In the genomic region with DNA sequence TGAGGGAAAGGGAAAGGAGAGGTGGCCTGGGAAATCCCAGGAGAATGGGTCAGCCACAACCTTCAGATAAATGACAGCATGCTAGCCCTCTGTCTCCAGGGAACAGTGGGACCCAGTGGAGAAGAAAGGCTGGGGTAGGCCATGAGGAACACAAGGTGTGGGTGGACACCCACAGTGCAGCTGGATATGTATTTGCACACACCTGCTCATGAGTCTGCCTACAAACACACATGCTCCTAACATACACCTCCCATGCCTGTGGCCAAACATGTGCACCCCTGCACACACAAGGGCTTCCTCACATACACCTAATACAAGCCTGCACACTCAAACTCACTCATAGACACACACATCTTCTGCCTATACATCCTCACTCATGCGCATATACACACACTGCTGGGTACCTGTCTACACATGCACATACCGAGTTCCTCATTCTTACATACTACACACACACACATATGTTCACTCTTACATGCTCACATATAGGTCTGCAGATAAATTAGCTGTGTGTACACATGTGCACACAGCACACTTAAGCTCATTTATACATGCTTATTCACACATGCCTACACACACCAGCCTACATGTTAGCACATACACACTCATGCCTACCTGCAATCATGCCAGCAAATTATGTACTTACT, we compare ENCODE assay signal across 11 cellular contexts. TPM values are rescaled to one million over a fixed set of nuclear protein-coding genes. Genes with fewer than 3 reads are reported as not detected.
DNase-seq lines count a peak whose midpoint lies in the region; ATAC-seq and TF ChIP-seq lines count a peak whose summit lies in the region.
"Had no signal": no experiment of that assay in that cellular context is flagged by ENCODE, and none has a peak within 500 bp of the region (broad histone marks: within the 10 kb centered on the region; RNA-seq: fewer than 3 reads in every experiment).

No MANE protein-coding gene starts in this region.

- H3K4me3 ChIP-seq in SK-N-SH (ENCODE audit: low read depth in 2 of 2, low read length in 1 of 2) = peak overlapping the region in 1 of 2 experiments; percentile 46; a peak in 1 of 4 replicates
- H3K4me3 ChIP-seq in GM23248 = no peak overlapping the region
- H3K4me3 ChIP-seq in adipocyte (ENCODE audit: low read length) = peak overlapping the region; percentile 6
- no peak overlapping the region for H3K4me3 ChIP-seq in mesendoderm (ENCODE audit: low read length)
- H3K4me3 ChIP-seq: HAP-1, right atrium auricular region had no signal

- no peak overlapping the region for H3K56ac ChIP-seq in mesendoderm (ENCODE audit: low read length)

- no peak overlapping the region for H3K23ac ChIP-seq in mesendoderm (ENCODE audit: low read length)

- peaks cover 10% of the 10 kb centered on the region for H4K20me1 ChIP-seq in SK-N-SH (ENCODE audit: insufficient read depth)
- H4K20me1 ChIP-seq in GM23248 (ENCODE audit: insufficient read depth) = no peaks in the 10 kb centered on the region

- H3K4me1 ChIP-seq in SK-N-SH (ENCODE audit: control insufficient read depth in 1 of 2, insufficient read depth in 2 of 2, low read depth in 1 of 2, low read length in 1 of 2) (peaks cover 0 to 24% of the 10 kb centered on the region in 2 experiments; a peak in 2 of 4 replicates), GM23248 (ENCODE audit: insufficient read depth) (peaks cover 14% of the 10 kb centered on the region), adipocyte (ENCODE audit: control insufficient read depth, insufficient read depth, low read length) (peaks cover 28% of the 10 kb centered on the region), mesendoderm (ENCODE audit: control insufficient read depth, low read depth, low read length) (peaks cover 5% of the 10 kb centered on the region)

- H2BK5ac ChIP-seq in mesendoderm (ENCODE audit: low read length) = no peak overlapping the region

- TF ChIP-seq RAD21 in SK-N-SH (IDR thresholded peaks at IDR 0.05; ENCODE audit: low read length) = no peak

- CTCF ChIA-PET in SK-N-SH (lab: Yijun Ruan, JAX) = interaction anchor here (0.6 to 5.6 kb wide), 44 partner anchors 8 to 524 kb away, joined by 3 to 124 read pairs (median 4); partner anchors contain the start of genes PSMB2 and TFAP2E

- TF ChIP-seq CTCF in SK-N-SH (IDR thresholded peaks at IDR 0.05) = no peak

- no peak overlapping the region for H2BK15ac ChIP-seq in mesendoderm (replicated peaks; ENCODE audit: low read depth)

- no peak overlapping the region for H4K5ac ChIP-seq in mesendoderm (ENCODE audit: low read length)

- no peak for ATAC-seq in SK-N-SH treated with all-trans-retinoic acid at 6 μM for 48 hours

- H3K18ac ChIP-seq in mesendoderm (ENCODE audit: low read length) = no peak overlapping the region

- H3K9me3 ChIP-seq in SK-N-SH (no peaks in the 10 kb centered on the region), GM23248 (ENCODE audit: low read depth) (no peaks in the 10 kb centered on the region), adipocyte (ENCODE audit: control insufficient read depth, low read length) (no peaks in the 10 kb centered on the region)
- H3K9me3 ChIP-seq: HAP-1, right atrium auricular region had no signal

- no peak overlapping the region for H2BK120ac ChIP-seq in mesendoderm (ENCODE audit: low read depth, low read length)

- H3K9ac ChIP-seq in SK-N-SH (no peak overlapping the region), GM23248 (no peak overlapping the region), adipocyte (ENCODE audit: low read length) (peak overlapping the region; percentile 5), mesendoderm (ENCODE audit: low read length) (peak overlapping the region; percentile 23)

- no peak for DNase-seq in SK-N-SH
- no peak for DNase-seq in GM23248
- DNase-seq in adipocyte (ENCODE audit: low read depth) = no peak
- DNase-seq in mesendoderm = no peak
- no peak for DNase-seq in NCI-H1694 (lab: John Stamatoyannopoulos, UW)
- no peak for DNase-seq in NCI-H748 (lab: John Stamatoyannopoulos, UW; ENCODE audit: unreplicated experiment)
- DNase-seq in KBM-7 = no peak
- DNase-seq: SIG-M5 had no signal

- no peak overlapping the region for H4K8ac ChIP-seq in mesendoderm (ENCODE audit: low read depth, low read length)

- H3K79me2 ChIP-seq in SK-N-SH (ENCODE audit: insufficient read depth) (peaks cover 43% of the 10 kb centered on the region; the same call in 1 of the 2 replicates), GM23248 (ENCODE audit: insufficient read depth) (peaks cover 60% of the 10 kb centered on the region), mesendoderm (ENCODE audit: control insufficient read depth, insufficient read depth, low read length) (peaks cover 2% of the 10 kb centered on the region)

- H3K9me2 ChIP-seq in SK-N-SH = no peaks in the 10 kb centered on the region
- no peaks in the 10 kb centered on the region for H3K9me2 ChIP-seq in GM23248 (ENCODE audit: insufficient read depth)

- POLR2A ChIA-PET in SK-N-SH (lab: Yijun Ruan, JAX) = interaction anchor here (1.0 to 2.0 kb wide), 4 partner anchors 54 to 146 kb away, joined by 3 to 8 read pairs (median 6); partner anchors contain the start of genes CLSPN and TFAP2E

- H3F3A ChIP-seq in SK-N-SH (replicated peaks; ENCODE audit: insufficient read depth) (peaks cover 16% of the 10 kb centered on the region), GM23248 (ENCODE audit: insufficient read depth) (peaks cover 21% of the 10 kb centered on the region; the same call in 1 of the 2 replicates)

- no peak overlapping the region for H3K4ac ChIP-seq in mesendoderm (ENCODE audit: low read depth, low read length)

- H3K36me3 ChIP-seq in SK-N-SH (replicated peaks in 1 of 2; ENCODE audit: control insufficient read depth in 1 of 2, insufficient read depth in 2 of 2, low read length in 1 of 2) = peaks cover 12 to 13% of the 10 kb centered on the region in 2 experiments
- no peaks in the 10 kb centered on the region; the same call in 1 of the 2 replicates for H3K36me3 ChIP-seq in GM23248 (ENCODE audit: low read depth)
- peaks cover 15% of the 10 kb centered on the region for H3K36me3 ChIP-seq in adipocyte (ENCODE audit: control insufficient read depth, insufficient read depth, low read length, severe bottlenecking)
- peaks cover 6% of the 10 kb centered on the region for H3K36me3 ChIP-seq in mesendoderm (ENCODE audit: control insufficient read depth, insufficient read depth, low read length)

- TF ChIP-seq EP300 in SK-N-SH (IDR thresholded peaks at IDR 0.05; ENCODE audit: borderline replicate concordance in 1 of 2, low read depth in 1 of 2, low read length in 1 of 2) = no peak

- H3K79me1 ChIP-seq in mesendoderm (ENCODE audit: low read length) = peaks cover 15% of the 10 kb centered on the region

- H2AFZ ChIP-seq in SK-N-SH (ENCODE audit: low read depth) (no peak overlapping the region), GM23248 (no peak overlapping the region)

- no peak overlapping the region; a peak in 1 of 4 replicates for H3K27ac ChIP-seq in SK-N-SH (ENCODE audit: low read depth in 2 of 2, low read length in 1 of 2)
- no peak overlapping the region for H3K27ac ChIP-seq in GM23248
- H3K27ac ChIP-seq in mesendoderm (ENCODE audit: low read depth, low read length) = no peak overlapping the region
- H3K27ac ChIP-seq: right atrium auricular region had no signal

- in situ Hi-C loops in GM23248 (cut with MboI) = loop anchor here (10.0 kb wide), 1 partner anchor 260 kb away; no protein-coding TSS in a partner anchor
- in situ Hi-C loops in KBM-7 (cut with MboI; ENCODE audit: low pct_unique_long_range_greater_than_20kb, low sequenced_read_pairs) = loop anchor here (10.0 kb wide), 1 partner anchor 150 kb away; no protein-coding TSS in a partner anchor

- H2AK5ac ChIP-seq in mesendoderm (ENCODE audit: low read length) = no peak overlapping the region

- no peaks in the 10 kb centered on the region for H3K27me3 ChIP-seq in SK-N-SH (ENCODE audit: insufficient read depth)
- H3K27me3 ChIP-seq in GM23248 (replicated peaks; ENCODE audit: insufficient read depth) = no peaks in the 10 kb centered on the region
- no peaks in the 10 kb centered on the region for H3K27me3 ChIP-seq in adipocyte (replicated peaks; ENCODE audit: control insufficient read depth, insufficient read depth, low read length)
- no peaks in the 10 kb centered on the region for H3K27me3 ChIP-seq in mesendoderm (ENCODE audit: insufficient read depth, low read length, poor library complexity)
- H3K27me3 ChIP-seq: right atrium auricular region had no signal

- WGBS in SK-N-SH (ENCODE audit: low lambda C conversion rate) = 76% methylated on average over 2 of the region's 2 CpGs
- 71 to 78% methylated on average over 2 of the region's 2 CpGs for WGBS in GM23248 (ENCODE audit: low coverage in 1 of 2, low lambda C conversion rate in 2 of 2, missing lambda C conversion rate in 2 of 2), 2 experiments
- WGBS in mesendoderm (ENCODE audit: extremely low coverage, insufficient coverage, low lambda C conversion rate) = no CpG with 5 or more reads among the region's 2 CpGs

- H3K4me2 ChIP-seq in SK-N-SH (peak overlapping the region; percentile 52), GM23248 (ENCODE audit: unreplicated experiment) (peak overlapping the region; percentile 13), mesendoderm (ENCODE audit: low read length) (no peak overlapping the region)

TF ChIP-seq in SK-N-SH, 30 proteins besides CTCF, POLR2A, EP300 and RAD21:
- TF ChIP-seq GABPA (IDR thresholded peaks at IDR 0.05; ENCODE audit: low read depth) (no peak), JUND (IDR thresholded peaks at IDR 0.05) (no peak), GATA2 (CRISPR knock-in tag; IDR thresholded peaks at IDR 0.05) (no peak), TCF12 (IDR thresholded peaks at IDR 0.05) (no peak)

TF ChIP-seq in SK-N-SH treated with all-trans-retinoic acid at 6 μM for 48 hours, 23 proteins besides CTCF, POLR2A, EP300 and RAD21:
- no peak for TF ChIP-seq ZNF8 (CRISPR knock-in tag; IDR thresholded peaks at IDR 0.05)
- no peak for TF ChIP-seq ZFP30 (CRISPR knock-in tag; IDR thresholded peaks at IDR 0.05)
- TF ChIP-seq PPARA (CRISPR knock-in tag; IDR thresholded peaks at IDR 0.05; ENCODE audit: borderline replicate concordance) = no peak
- no peak for TF ChIP-seq ZC3H10 (CRISPR knock-in tag; IDR thresholded peaks at IDR 0.05)
- no peak for TF ChIP-seq OSR1 (CRISPR knock-in tag; IDR thresholded peaks at IDR 0.05)
- TF ChIP-seq ZNF70 (CRISPR knock-in tag; IDR thresholded peaks at IDR 0.05) = no peak
- no peak for TF ChIP-seq BACH2 (CRISPR knock-in tag; IDR thresholded peaks at IDR 0.05; ENCODE audit: borderline replicate concordance)
TF ChIP-seq in SK-N-SH treated with all-trans-retinoic acid at 6 μM for 48 hours: peak in this region for 0.

RNA-seq across cellular contexts. Expression of gene C1orf216, which starts 3.6 kb away (rescaled TPM):
- polyA plus RNA-seq in SK-N-SH (2012; rRNA removed) (20.0 and 28.3 TPM in 2 replicates), GM23248 (2016; fragmentation: Nextera tagmentation; extraction: Ambion mirVana) (20.0 and 21.6 TPM in 2 replicates)
- polyA plus RNA-seq in SK-N-SH (2012; cell fraction: cytosol; rRNA removed) = 21.3 and 24.0 TPM in 2 replicates
- polyA plus RNA-seq in SK-N-SH (2012; cell fraction: nucleus; rRNA removed) = 29.3 and 44.4 TPM in 2 replicates
- 32.2 and 36.4 TPM in 2 replicates for total RNA-seq in GM23248 (2014; rRNA removed; shearing (Covaris generic))
- 4.8 TPM for polyA plus RNA-seq in mesendoderm (2013, experiment 1 of 2)
- 4.9 TPM for polyA plus RNA-seq in mesendoderm (2013, experiment 2 of 2)

RNA-seq across cellular contexts. Expression of gene CLSPN, which starts 54.7 kb away (rescaled TPM):
- polyA plus RNA-seq in SK-N-SH (2012; rRNA removed) (4.9 TPM in 2 replicates), GM23248 (2016; fragmentation: Nextera tagmentation; extraction: Ambion mirVana) (4.3 and 4.4 TPM in 2 replicates)
- 5.7 and 5.8 TPM in 2 replicates for polyA plus RNA-seq in SK-N-SH (2012; cell fraction: cytosol; rRNA removed)
- 2.9 and 6.7 TPM in 2 replicates for polyA plus RNA-seq in SK-N-SH (2012; cell fraction: nucleus; rRNA removed)
- 4.4 and 10.8 TPM in 2 replicates for total RNA-seq in GM23248 (2014; rRNA removed; shearing (Covaris generic))
- 34.1 TPM for polyA plus RNA-seq in mesendoderm (2013, experiment 1 of 2)
- 33.7 TPM for polyA plus RNA-seq in mesendoderm (2013, experiment 2 of 2)

Comparison
In these comparisons a context has a peak if more than half of its experiments do, and no peak if none do; other contexts are left out.
1. H3K9ac ChIP-seq: peak in adipocyte (single experiment) and mesendoderm (single experiment); none in SK-N-SH (single experiment) and GM23248 (single experiment).